Comparison of ENCODE assay signal across 8 cellular contexts in genomic region chr3:61381745-61382392, GRCh38.
DNase-seq lines count a peak whose midpoint lies in the region; ATAC-seq, FAIRE-seq and TF ChIP-seq lines count a peak whose summit lies in the region.

No MANE protein-coding gene starts in this region.

- peaks cover 2 to 3% (median 2%) of the 10 kb centered on the region in 3 donors for H3K27me3 Mint-ChIP-seq in CD14-positive monocyte (ENCODE audit: low read depth in 3 of 3)

- no peaks in the 10 kb centered on the region for H3K36me3 Mint-ChIP-seq in CD14-positive monocyte

- no peak overlapping the region for H3K4me3 Mint-ChIP-seq in CD14-positive monocyte

- no peaks in the 10 kb centered on the region for H3K4me1 Mint-ChIP-seq in CD14-positive monocyte

- peak; percentile 80 for TF ChIP-seq CTCF in CD14-positive monocyte (IDR thresholded peaks at IDR 0.05)

- intact Hi-C loops in CD14-positive monocyte (cut with micrococcal nuclease): loop anchor here in 1 of 2 donors (5.0 kb wide), 1 partner anchor 1805 kb away; no protein-coding TSS in a partner anchor

- DNase-seq in CD14-positive monocyte (ENCODE audit: low spot score): no peak
- DNase-seq in NOMO-1 (lab: John Stamatoyannopoulos, UW; ENCODE audit: unreplicated experiment in 2 of 2): peak; percentile 36 to 54
- peak; percentile 15 to 16 for DNase-seq in lung microvascular endothelial cell (ENCODE audit: low read depth in 2 of 2)
- no peak for DNase-seq in DMS153 (lab: John Stamatoyannopoulos, UW)
- DNase-seq in ureter (ENCODE audit: low spot score): no peak

- ATAC-seq in GM18517 (IDR thresholded peaks at IDR 0.05; ENCODE audit: unreplicated experiment) (peak; percentile 92), HG02938 (IDR thresholded peaks at IDR 0.05; ENCODE audit: unreplicated experiment) (peak; percentile 91)

- FAIRE-seq in colon (lab: Jason Lieb, UNC): peak; percentile 45

- peaks cover 0 to 2% (median 0%) of the 10 kb centered on the region in 7 donors for H3K9me3 Mint-ChIP-seq in CD14-positive monocyte

- no peak overlapping the region for H3K27ac Mint-ChIP-seq in CD14-positive monocyte

Comparison
In these comparisons a context has a peak if more than half of its experiments do, and no peak if none do; other contexts are left out.
1. DNase-seq: peak in NOMO-1 (2 of 2) and lung microvascular endothelial cell (2 of 2); none in CD14-positive monocyte (single experiment), DMS153 (single experiment) and ureter (single experiment).